10 cellular contexts compared by ENCODE assay signal in genomic region chr7:121570365-121570764, GRCh38.
"Had no signal": no experiment of that assay in that cellular context is flagged by ENCODE, and none has a peak within 500 bp of the region (broad histone marks: within the 10 kb centered on the region; RNA-seq: fewer than 3 reads in every experiment).

No MANE protein-coding gene starts in this region.

- DNase-seq: GM23248, GOT3, H7, HFFc6, KG1 had no signal

- H3K27ac ChIP-seq: GM23248, HL-60 had no signal

- H3K4me1 ChIP-seq: HAP-1 had no signal

- H3K4me3 ChIP-seq: GM23248, HAP-1, K562 had no signal

- H3K9me3 ChIP-seq: HAP-1 had no signal

- H3K9me3 Mint-ChIP-seq: HFFc6 had no signal

- H3K36me3 ChIP-seq: HAP-1 had no signal

- H3K4me3 Mint-ChIP-seq: HFFc6 had no signal

- ATAC-seq: HCT116, HepG2, K562 had no signal

- H3K9ac ChIP-seq: GM23248 had no signal
